ENCODE assay signal across 31 cellular contexts in the genomic region with DNA sequence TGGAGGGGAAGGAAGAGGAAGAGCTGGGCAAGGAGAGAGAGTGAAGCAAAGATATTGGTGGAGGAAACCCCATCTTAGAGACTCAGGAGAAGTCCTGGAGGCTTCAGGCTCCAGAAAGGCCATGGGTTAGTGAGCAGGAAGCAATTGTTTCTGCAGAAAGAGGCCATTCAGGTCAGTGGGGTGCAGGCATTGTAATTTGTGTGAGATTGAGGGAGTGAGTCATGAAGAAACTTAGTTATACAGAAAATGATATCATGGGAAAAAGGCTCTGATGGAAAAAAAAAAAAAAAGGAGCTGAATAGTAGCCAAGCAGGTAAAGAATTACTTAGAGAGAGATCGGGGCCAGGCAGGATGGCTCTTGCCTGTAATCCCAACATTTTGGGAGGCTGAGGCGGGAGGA. TPM values are rescaled to one million over a fixed set of nuclear protein-coding genes. Genes with fewer than 3 reads are reported as not detected.
DNase-seq lines count a peak whose midpoint lies in the region; ATAC-seq and TF ChIP-seq lines count a peak whose summit lies in the region.
"Had no signal": no experiment of that assay in that cellular context is flagged by ENCODE, and none has a peak within 500 bp of the region (broad histone marks: within the 10 kb centered on the region; RNA-seq: fewer than 3 reads in every experiment).

No MANE protein-coding gene starts in this region.

- H2AFZ ChIP-seq in SK-N-SH (ENCODE audit: low read depth): no peak overlapping the region
- H2AFZ ChIP-seq in mammary epithelial cell (ENCODE audit: low read depth, low read length): no peak overlapping the region

- ATAC-seq in SK-N-SH treated with all-trans-retinoic acid at 6 μM for 48 hours (no peak), GM19351 (IDR thresholded peaks at IDR 0.05; ENCODE audit: unreplicated experiment) (no peak), HG03520 (IDR thresholded peaks at IDR 0.05; ENCODE audit: unreplicated experiment) (no peak)
- ATAC-seq: Panc1 had no signal

- H3F3A ChIP-seq in SK-N-SH (replicated peaks; ENCODE audit: insufficient read depth): no peaks in the 10 kb centered on the region

- CTCF ChIA-PET in SK-N-SH (lab: Yijun Ruan, JAX) (no interaction called here), mammary epithelial cell (lab: Charles Lee; ENCODE audit: low non-redundant PET) (no interaction called here), MCF 10A (lab: Yijun Ruan, JAX) (no interaction called here)

- no peaks in the 10 kb centered on the region for H3K27me3 Mint-ChIP-seq in MCF 10A (ENCODE audit: insufficient read depth, unreplicated experiment)
- peaks cover 24% of the 10 kb centered on the region for H3K27me3 Mint-ChIP-seq in activated T-helper 1 cell treated with anti-CD3 and anti-CD28 coated beads, Interleukin-12 subunit alpha, Interleukin-12 subunit beta, Interleukin-2, Interleukin-4 antibody, amounts not matched to agents 30 ng/mL and 10 ng/mL and 1 ng/mL, durations not matched to agents 14 hours and 24 hours and 36 hours (ENCODE audit: insufficient read depth)

- H3K4me1 ChIP-seq in SK-N-SH (ENCODE audit: control insufficient read depth in 1 of 2, insufficient read depth in 2 of 2, low read depth in 1 of 2, low read length in 1 of 2) (no peaks in the 10 kb centered on the region; a peak in 1 of 4 replicates), mammary epithelial cell (ENCODE audit: insufficient read depth, low read length) (peaks cover 20% of the 10 kb centered on the region)
- H3K4me1 ChIP-seq: prostate gland had no signal

- no peaks in the 10 kb centered on the region for H3K79me2 ChIP-seq in SK-N-SH (ENCODE audit: insufficient read depth)
- H3K79me2 ChIP-seq in mammary epithelial cell (ENCODE audit: insufficient read depth, low read length): no peaks in the 10 kb centered on the region

- H3K4me1 Mint-ChIP-seq in MCF 10A (ENCODE audit: insufficient read depth, unreplicated experiment): peaks cover 19% of the 10 kb centered on the region
- peaks cover 33% of the 10 kb centered on the region for H3K4me1 Mint-ChIP-seq in activated T-helper 1 cell treated with anti-CD3 and anti-CD28 coated beads, Interleukin-12 subunit alpha, Interleukin-12 subunit beta, Interleukin-2, Interleukin-4 antibody, amounts not matched to agents 30 ng/mL and 10 ng/mL and 1 ng/mL, durations not matched to agents 14 hours and 24 hours and 36 hours (ENCODE audit: low read depth)

- intact Hi-C loops in mammary epithelial cell (cut with micrococcal nuclease) (no loop called here), MCF 10A (cut with micrococcal nuclease) (no loop called here)
- intact Hi-C loops in activated T-helper 1 cell treated with anti-CD3 and anti-CD28 coated beads, Interleukin-12 subunit alpha, Interleukin-12 subunit beta, Interleukin-2, Interleukin-4 antibody, amounts not matched to agents 30 ng/mL and 10 ng/mL and 1 ng/mL, durations not matched to agents 14 hours and 24 hours and 36 hours (cut with micrococcal nuclease): no loop called here

- WGBS in SK-N-SH (ENCODE audit: low lambda C conversion rate): 84% methylated on average over 2 of the region's 2 CpGs
- 73% methylated on average over 2 of the region's 2 CpGs for WGBS in mammary epithelial cell (ENCODE audit: low coverage, missing lambda C conversion rate)

- no peaks in the 10 kb centered on the region for H4K20me1 ChIP-seq in SK-N-SH (ENCODE audit: insufficient read depth)
- no peaks in the 10 kb centered on the region for H4K20me1 ChIP-seq in mammary epithelial cell (ENCODE audit: insufficient read depth, low read length)

- H3K4me2 ChIP-seq in SK-N-SH (no peak overlapping the region), mammary epithelial cell (ENCODE audit: insufficient read depth, low read depth, low read length) (no peak overlapping the region)

- H3K27ac ChIP-seq in SK-N-SH (ENCODE audit: low read depth in 2 of 2, low read length in 1 of 2): no peak overlapping the region
- no peak overlapping the region for H3K27ac ChIP-seq in mammary epithelial cell (ENCODE audit: insufficient read depth, low read depth, low read length)
- H3K27ac ChIP-seq: 22Rv1, C4-2B, prostate gland, sigmoid colon, VCaP had no signal

- H3K9me2 ChIP-seq in SK-N-SH: no peaks in the 10 kb centered on the region

- H3K27me3 ChIP-seq in SK-N-SH (ENCODE audit: insufficient read depth) (peaks cover 27% of the 10 kb centered on the region), mammary epithelial cell (ENCODE audit: insufficient read depth, low read length) (peaks cover 31% of the 10 kb centered on the region)

- in situ Hi-C loops in mammary epithelial cell (cut with MboI; ENCODE audit: low sequenced_read_pairs in 2 of 2): no loop called here

- TF ChIP-seq RAD21 in SK-N-SH (IDR thresholded peaks at IDR 0.05; ENCODE audit: low read length): no peak

- no peak overlapping the region for H3K4me3 ChIP-seq in SK-N-SH (ENCODE audit: low read depth in 2 of 2, low read length in 1 of 2)
- no peak overlapping the region for H3K4me3 ChIP-seq in mammary epithelial cell (replicated peaks in 1 of 3; ENCODE audit: insufficient read depth in 1 of 3, low read depth in 2 of 3, low read length in 3 of 3)
- H3K4me3 ChIP-seq: prostate gland, sigmoid colon had no signal

- H3K27ac Mint-ChIP-seq in MCF 10A (ENCODE audit: low read depth, unreplicated experiment): no peak overlapping the region
- peak overlapping the region; percentile 49 for H3K27ac Mint-ChIP-seq in activated T-helper 1 cell treated with anti-CD3 and anti-CD28 coated beads, Interleukin-12 subunit alpha, Interleukin-12 subunit beta, Interleukin-2, Interleukin-4 antibody, amounts not matched to agents 30 ng/mL and 10 ng/mL and 1 ng/mL, durations not matched to agents 14 hours and 24 hours and 36 hours
- H3K27ac Mint-ChIP-seq: type B pancreatic cell had no signal

- no peaks in the 10 kb centered on the region for H3K9me3 ChIP-seq in SK-N-SH
- no peaks in the 10 kb centered on the region for H3K9me3 ChIP-seq in mammary epithelial cell (replicated peaks; ENCODE audit: insufficient read depth, low read length)
- H3K9me3 ChIP-seq: prostate gland, sigmoid colon had no signal

- POLR2A ChIA-PET in SK-N-SH (lab: Yijun Ruan, JAX) (no interaction called here), MCF 10A (lab: Yijun Ruan, JAX) (no interaction called here)

- H3K9ac ChIP-seq in SK-N-SH: no peak overlapping the region
- no peak overlapping the region for H3K9ac ChIP-seq in mammary epithelial cell (ENCODE audit: insufficient read depth, low read length)

- H3K36me3 ChIP-seq in SK-N-SH (replicated peaks in 1 of 2; ENCODE audit: control insufficient read depth in 1 of 2, insufficient read depth in 2 of 2, low read length in 1 of 2) (no peaks in the 10 kb centered on the region), mammary epithelial cell (ENCODE audit: insufficient read depth, low read length) (no peaks in the 10 kb centered on the region)
- H3K36me3 ChIP-seq: prostate gland, sigmoid colon had no signal

- dilution Hi-C loops in mammary epithelial cell (cut with HindIII; ENCODE audit: low sequenced_read_pairs): no loop called here

- TF ChIP-seq CTCF in SK-N-SH (IDR thresholded peaks at IDR 0.05): no peak
- TF ChIP-seq CTCF in mammary epithelial cell (conservative IDR thresholded peaks at IDR 0.05 in 1 of 2, IDR thresholded peaks at IDR 0.05 in 1 of 2; ENCODE audit: extremely low read depth in 1 of 2, insufficient read depth in 1 of 2, low read depth in 1 of 2, low read length in 2 of 2): no peak
- TF ChIP-seq CTCF in MCF 10A (IDR thresholded peaks at IDR 0.05; ENCODE audit: unreplicated experiment): no peak

- no peaks in the 10 kb centered on the region for H3K9me3 Mint-ChIP-seq in MCF 10A (ENCODE audit: unreplicated experiment)
- H3K9me3 Mint-ChIP-seq in activated T-helper 1 cell treated with anti-CD3 and anti-CD28 coated beads, Interleukin-12 subunit alpha, Interleukin-12 subunit beta, Interleukin-2, Interleukin-4 antibody, amounts not matched to agents 30 ng/mL and 10 ng/mL and 1 ng/mL, durations not matched to agents 14 hours and 24 hours and 36 hours: no peaks in the 10 kb centered on the region
- H3K9me3 Mint-ChIP-seq: naive B cell, type B pancreatic cell had no signal

- TF ChIP-seq EP300 in SK-N-SH (IDR thresholded peaks at IDR 0.05; ENCODE audit: borderline replicate concordance in 1 of 2, low read depth in 1 of 2, low read length in 1 of 2): no peak

- no peaks in the 10 kb centered on the region for H3K36me3 Mint-ChIP-seq in MCF 10A (ENCODE audit: insufficient read depth, unreplicated experiment)
- H3K36me3 Mint-ChIP-seq in activated T-helper 1 cell treated with anti-CD3 and anti-CD28 coated beads, Interleukin-12 subunit alpha, Interleukin-12 subunit beta, Interleukin-2, Interleukin-4 antibody, amounts not matched to agents 30 ng/mL and 10 ng/mL and 1 ng/mL, durations not matched to agents 14 hours and 24 hours and 36 hours (ENCODE audit: low read depth): no peaks in the 10 kb centered on the region
- H3K36me3 Mint-ChIP-seq: type B pancreatic cell had no signal

- DNase-seq in SK-N-SH: no peak
- DNase-seq in mammary epithelial cell: peak; percentile 30
- DNase-seq in MCF 10A (ENCODE audit: unreplicated experiment): no peak
- no peak for DNase-seq in activated T-helper 1 cell treated with anti-CD3 and anti-CD28 coated beads, Interleukin-12 subunit alpha, Interleukin-12 subunit beta, Interleukin-2, Interleukin-4 antibody, amounts not matched to agents 30 ng/mL and 10 ng/mL and 1 ng/mL, durations not matched to agents 14 hours and 24 hours and 36 hours (ENCODE audit: low spot score)
- DNase-seq in renal cortical epithelial cell (ENCODE audit: low read depth): peak; percentile 52
- DNase-seq: activated CD8-positive, alpha-beta memory T cell treated with anti-CD3 and anti-CD28 coated beads, Interleukin-2, amount 50 U/mL, for 4 hours; activated gamma-delta T cell treated with Interleukin-2 at 50 U/mL for 16 hours; Calu3; DMS79; foreskin melanocyte; GF-D8; IMR-90; kidney; midbrain; naive B cell; NCI-H1048; NCI-H2107; NCI-H748 treated with DMSO at 0.1 percent for 48 hours; SHP77; stimulated activated CD4-positive, alpha-beta T cell treated with anti-CD3 and anti-CD28 coated beads, Interleukin-12 subunit alpha, Interleukin-12 subunit beta, amount 100 ng/mL, for 4 hours; stimulated activated CD4-positive, alpha-beta T cell treated with anti-CD3 and anti-CD28 coated beads, Interleukin-4, amount 100 ng/mL, for 1 hour had no signal

- no TSS peak for BruUV-seq in mammary epithelial cell (replicated peaks; lab: Mats Ljungman, UMichigan)
- no TSS peak for BruUV-seq in MCF 10A (replicated peaks; lab: Mats Ljungman, UMichigan)

- no peak overlapping the region for H3K4me3 Mint-ChIP-seq in MCF 10A (ENCODE audit: unreplicated experiment)
- peak overlapping the region; percentile 1 for H3K4me3 Mint-ChIP-seq in activated T-helper 1 cell treated with anti-CD3 and anti-CD28 coated beads, Interleukin-12 subunit alpha, Interleukin-12 subunit beta, Interleukin-2, Interleukin-4 antibody, amounts not matched to agents 30 ng/mL and 10 ng/mL and 1 ng/mL, durations not matched to agents 14 hours and 24 hours and 36 hours
- H3K4me3 Mint-ChIP-seq: type B pancreatic cell had no signal

RNA-seq across cellular contexts. Expression of a gene that starts 4.0 kb away (rescaled TPM):
- polyA plus RNA-seq in SK-N-SH (2012; rRNA removed): 1.4 and 1.6 TPM in 2 replicates
- 0.88 and 1.2 TPM in 2 replicates for polyA plus RNA-seq in SK-N-SH (2012; cell fraction: cytosol; rRNA removed)
- polyA plus RNA-seq in SK-N-SH (2012; cell fraction: nucleus; rRNA removed): 3.7 and 5.3 TPM in 2 replicates
- 1 to 10 TPM in 1 of 2 donors, under 1 TPM in 1; 0.52 to 1.3 TPM for total RNA-seq in mammary epithelial cell
- 0.25 TPM for polyA plus RNA-seq in mammary epithelial cell
- not detected for polyA minus RNA-seq in mammary epithelial cell
- not detected in 2 replicates for total RNA-seq in MCF 10A (2022)
- 26.1 and 28.0 TPM in 2 replicates for total RNA-seq in activated T-helper 1 cell treated with anti-CD3 and anti-CD28 coated beads, Interleukin-12 subunit alpha, Interleukin-12 subunit beta, Interleukin-2, Interleukin-4 antibody, amounts not matched to agents 30 ng/mL and 10 ng/mL and 1 ng/mL, durations not matched to agents 14 hours and 24 hours and 36 hours
- 4.0 and 10.9 TPM in 2 replicates for total RNA-seq in renal cortical epithelial cell

Comparison
In these comparisons a context has a peak if more than half of its experiments do, and no peak if none do; other contexts are left out.
1. DNase-seq: peak in mammary epithelial cell (single experiment) and renal cortical epithelial cell (single experiment); none in SK-N-SH (single experiment), MCF 10A (single experiment) and activated T-helper 1 cell treated with anti-CD3 and anti-CD28 coated beads, Interleukin-12 subunit alpha, Interleukin-12 subunit beta, Interleukin-2, Interleukin-4 antibody, amounts not matched to agents 30 ng/mL and 10 ng/mL and 1 ng/mL, durations not matched to agents 14 hours and 24 hours and 36 hours (single experiment).